Comparison of ENCODE assay signal across 23 cellular contexts in genomic region chr3:24793896-24794295, GRCh38.
"Had no signal": no experiment of that assay in that cellular context is flagged by ENCODE, and none has a peak within 500 bp of the region (broad histone marks: within the 10 kb centered on the region; RNA-seq: fewer than 3 reads in every experiment).

No MANE protein-coding gene starts in this region.

- H2AFZ ChIP-seq: neural progenitor cell had no signal

- H3K36me3 ChIP-seq: adrenal gland, ascending aorta, brain microvascular endothelial cell, neural progenitor cell, right lobe of liver, stomach, suprapubic skin, transverse colon had no signal

- ATAC-seq: activated T-helper 17 cell treated with anti-CD3 and anti-CD28 coated beads, Interleukin-2, amount 50 U/mL, for 72 hours; esophagus mucosa; left lobe of liver; naive thymus-derived CD8-positive, alpha-beta T cell; right lobe of liver; stimulated activated memory B cell treated with anti-CD40 and anti-IgM and Interleukin-4, amounts not matched to agents 10 μg/mL and 1 μg/mL and 100 μg/mL, for 72 hours; WTC11 had no signal

- H3K9ac ChIP-seq: neural progenitor cell had no signal

- H3K27ac ChIP-seq: adrenal gland, ascending aorta, brain microvascular endothelial cell, neural progenitor cell, right lobe of liver, skin epidermis, stomach, suprapubic skin, transverse colon had no signal

- H3K27me3 ChIP-seq: adrenal gland, ascending aorta, brain microvascular endothelial cell, neural progenitor cell, right lobe of liver, stomach, suprapubic skin, transverse colon had no signal

- H3K4me3 ChIP-seq: adrenal gland, ascending aorta, lung, neural progenitor cell, right lobe of liver, skin epidermis, stomach, suprapubic skin, transverse colon had no signal

- DNase-seq: activated CD8-positive, alpha-beta memory T cell treated with anti-CD3 and anti-CD28 coated beads for 24 hours; activated CD8-positive, alpha-beta memory T cell treated with anti-CD3 and anti-CD28 coated beads, Interleukin-2, amount 50 U/mL, for 4 hours; activated T-cell treated with anti-CD3 and anti-CD28 coated beads, Interleukin-2, amount 50 U/mL, for 24 hours; adrenal gland; brain microvascular endothelial cell; effector memory CD4-positive, alpha-beta T cell; foreskin melanocyte; kidney; naive thymus-derived CD8-positive, alpha-beta T cell; posterior cingulate gyrus; right lobe of liver; stomach; transverse colon had no signal

- H3K4me2 ChIP-seq: neural progenitor cell had no signal

- H3K4me1 ChIP-seq: adrenal gland, ascending aorta, right lobe of liver, stomach, suprapubic skin, transverse colon had no signal

- H3K9me3 ChIP-seq: adrenal gland, ascending aorta, right lobe of liver, stomach, suprapubic skin, transverse colon had no signal
